18 cellular contexts compared by ENCODE assay signal in the genomic region with DNA sequence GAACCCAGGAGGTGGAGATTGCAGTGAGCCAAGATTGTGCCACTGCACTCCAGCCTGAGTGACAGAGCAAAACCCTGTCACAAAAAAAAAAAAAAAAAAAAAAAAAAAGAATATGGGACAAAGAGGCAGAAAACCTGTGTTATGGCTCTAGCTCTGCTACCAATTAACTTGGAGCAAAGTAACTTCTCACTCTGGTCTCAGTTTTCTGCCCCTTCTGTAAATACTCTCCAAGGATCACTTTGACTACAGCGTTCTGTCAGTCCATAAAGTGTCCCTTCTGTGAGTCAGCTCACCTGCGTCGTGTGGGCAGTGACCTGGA. TPM values are rescaled to one million over a fixed set of nuclear protein-coding genes. Genes with fewer than 3 reads are reported as not detected.
DNase-seq lines count a peak whose midpoint lies in the region; ATAC-seq, FAIRE-seq and TF ChIP-seq lines count a peak whose summit lies in the region.
"Had no signal": no experiment of that assay in that cellular context is flagged by ENCODE, and none has a peak within 500 bp of the region (broad histone marks: within the 10 kb centered on the region; RNA-seq: fewer than 3 reads in every experiment).

No MANE protein-coding gene starts in this region.

- no TSS peak for BruUV-seq in Calu3 (replicated peaks; lab: Mats Ljungman, UMichigan)

- DNase-seq in Calu3 (no peak), adipocyte (ENCODE audit: low read depth) (no peak), small intestine (no peak), RKO (ENCODE audit: low spot score) (no peak), G401 (ENCODE audit: low spot score) (no peak)
- DNase-seq in activated CD4-positive, alpha-beta T cell treated with anti-CD3 and anti-CD28 coated beads, Interleukin-2, amount 50 U/mL, for 4 hours = no peak
- DNase-seq: CD8-positive, alpha-beta memory T cell; effector CD4-positive, alpha-beta T cell; hippocampal formation; MV-4-11; NCI-H2081; NCI-H524; stimulated activated CD4-positive, alpha-beta T cell treated with anti-CD3 and anti-CD28 coated beads, Interleukin-12 subunit alpha, Interleukin-12 subunit beta, amount 100 ng/mL, for 4 hours had no signal

- peaks cover 68% of the 10 kb centered on the region for H3K4me1 Mint-ChIP-seq in Calu3 (ENCODE audit: low read depth, unreplicated experiment)
- H3K4me1 Mint-ChIP-seq: activated T-helper 17 cell treated with anti-CD3 and anti-CD28 coated beads, Interleukin-2, amount 50 U/mL, for 72 hours; CD8-positive, alpha-beta memory T cell had no signal

- H3K9me3 ChIP-seq in adipocyte (ENCODE audit: control insufficient read depth, low read length) = no peaks in the 10 kb centered on the region
- no peaks in the 10 kb centered on the region for H3K9me3 ChIP-seq in liver (ENCODE audit: control insufficient read depth in 4 of 4, low read length in 3 of 4)
- H3K9me3 ChIP-seq in small intestine (ENCODE audit: control insufficient read depth, low read depth) = no peaks in the 10 kb centered on the region

- peaks cover 28% of the 10 kb centered on the region for H3K4me1 ChIP-seq in adipocyte (ENCODE audit: control insufficient read depth, insufficient read depth, low read length)
- peaks cover 5 to 21% (median 16%) of the 10 kb centered on the region in 4 donors for H3K4me1 ChIP-seq in liver (ENCODE audit: control insufficient read depth in 4 of 4, insufficient read depth in 4 of 4, low read length in 3 of 4)
- H3K4me1 ChIP-seq in small intestine (ENCODE audit: control insufficient read depth in 2 of 2, insufficient read depth in 1 of 2, low read depth in 1 of 2, low read length in 1 of 2) = peaks cover 0 to 16% of the 10 kb centered on the region in 2 donors

- H3K9ac ChIP-seq in adipocyte (ENCODE audit: low read length) = peak overlapping the region; percentile 40
- no peak overlapping the region for H3K9ac ChIP-seq in liver (ENCODE audit: low read depth in 1 of 2, low read length in 2 of 2)

- peak overlapping the region; percentile 11 for H3K4me3 Mint-ChIP-seq in Calu3 (ENCODE audit: low read depth, unreplicated experiment)
- H3K4me3 Mint-ChIP-seq: activated T-helper 17 cell treated with anti-CD3 and anti-CD28 coated beads, Interleukin-2, amount 50 U/mL, for 72 hours; CD8-positive, alpha-beta memory T cell; T-helper 2 cell treated with Interferon-gamma antibody and Interleukin-4, amounts not matched to agents 5 μg/mL and 100 μg/mL, for 36 hours had no signal

- ATAC-seq in HG02840 (IDR thresholded peaks at IDR 0.05; ENCODE audit: low FRiP score, unreplicated experiment) = no peak
- ATAC-seq: activated T-helper 17 cell treated with anti-CD3 and anti-CD28 coated beads, Interleukin-2, amount 50 U/mL, for 72 hours had no signal

- H3K27me3 ChIP-seq in adipocyte (replicated peaks; ENCODE audit: control insufficient read depth, insufficient read depth, low read length) (no peaks in the 10 kb centered on the region), liver (ENCODE audit: control insufficient read depth in 4 of 4, insufficient read depth in 4 of 4, low read length in 3 of 4) (no peaks in the 10 kb centered on the region), small intestine (ENCODE audit: control insufficient read depth in 2 of 2, insufficient read depth in 2 of 2, low read length in 2 of 2) (no peaks in the 10 kb centered on the region)

- H3K36me3 ChIP-seq in adipocyte (ENCODE audit: control insufficient read depth, insufficient read depth, low read length, severe bottlenecking) (no peaks in the 10 kb centered on the region), liver (ENCODE audit: control insufficient read depth in 4 of 4, insufficient read depth in 3 of 4, low read depth in 1 of 4, low read length in 3 of 4) (no peaks in the 10 kb centered on the region), small intestine (ENCODE audit: control insufficient read depth in 2 of 2, insufficient read depth in 2 of 2, low read length in 2 of 2) (no peaks in the 10 kb centered on the region)

- intact Hi-C loops in Calu3 (cut with micrococcal nuclease; ENCODE audit: unreplicated experiment) = no loop called here

- in situ Hi-C loops in G401 (cut with HindIII; ENCODE audit: low sequenced_read_pairs) = no loop called here

- no peak for TF ChIP-seq CTCF in Calu3 (IDR thresholded peaks at IDR 0.05; ENCODE audit: unreplicated experiment)
- no peak for TF ChIP-seq CTCF in liver (IDR thresholded peaks at IDR 0.05; ENCODE audit: low read depth, low read length, missing input control)

- H3K36me3 Mint-ChIP-seq in Calu3 (ENCODE audit: insufficient read depth, unreplicated experiment) = peaks cover 77% of the 10 kb centered on the region
- H3K36me3 Mint-ChIP-seq: CD8-positive, alpha-beta memory T cell had no signal

- H3K27me3 Mint-ChIP-seq in Calu3 (ENCODE audit: unreplicated experiment) = no peaks in the 10 kb centered on the region

- WGBS in liver = 27% methylated on average over 3 of the region's 3 CpGs
- 17 to 57% (median 25%) methylated on average over 3 of the region's 3 CpGs for WGBS in small intestine, 3 donors

- peak overlapping the region; percentile 90 for H3K27ac Mint-ChIP-seq in Calu3 (ENCODE audit: unreplicated experiment)
- H3K27ac Mint-ChIP-seq: activated T-helper 17 cell treated with anti-CD3 and anti-CD28 coated beads, Interleukin-2, amount 50 U/mL, for 72 hours; CD8-positive, alpha-beta memory T cell; T-helper 2 cell treated with Interferon-gamma antibody and Interleukin-4, amounts not matched to agents 5 μg/mL and 100 μg/mL, for 36 hours had no signal

- no peak for TF ChIP-seq RAD21 in liver (IDR thresholded peaks at IDR 0.05)

- no peak overlapping the region for H3K4me3 ChIP-seq in adipocyte (ENCODE audit: low read length)
- H3K4me3 ChIP-seq in liver (ENCODE audit: low read depth in 1 of 3, low read length in 3 of 3) = no peak overlapping the region
- H3K4me3 ChIP-seq in small intestine (ENCODE audit: low read depth in 1 of 2, low read length in 2 of 2) = no peak overlapping the region

- no peaks in the 10 kb centered on the region for H3K9me3 Mint-ChIP-seq in Calu3 (ENCODE audit: low read depth, unreplicated experiment)
- H3K9me3 Mint-ChIP-seq: activated T-helper 17 cell treated with anti-CD3 and anti-CD28 coated beads, Interleukin-2, amount 50 U/mL, for 72 hours; CD8-positive, alpha-beta memory T cell; T-helper 2 cell treated with Interferon-gamma antibody and Interleukin-4, amounts not matched to agents 5 μg/mL and 100 μg/mL, for 36 hours had no signal

- CTCF ChIA-PET in Calu3 (lab: Charles Lee) = interaction anchor here (0.6 to 2.4 kb wide), 5 partner anchors 18 to 106 kb away, joined by 3 to 8 read pairs (median 5); a partner anchor contains a TSS

- FAIRE-seq in small intestine (lab: Jason Lieb, UNC) = no peak

- H3K27ac ChIP-seq in liver (ENCODE audit: low read depth in 1 of 2, low read length in 2 of 2) (peak overlapping the region; percentile 62 to 70), small intestine (ENCODE audit: low read depth in 1 of 2, low read length in 1 of 2) (peak overlapping the region; percentile 93 to 99)

TF ChIP-seq in liver, 16 proteins besides CTCF, POLR2A, EP300 and RAD21 (continues in another document):
- TF ChIP-seq GABPA (IDR thresholded peaks at IDR 0.05 in 1 of 2, conservative IDR thresholded peaks at IDR 0.05 in 1 of 2) = no peak
- TF ChIP-seq, protein P1, sequence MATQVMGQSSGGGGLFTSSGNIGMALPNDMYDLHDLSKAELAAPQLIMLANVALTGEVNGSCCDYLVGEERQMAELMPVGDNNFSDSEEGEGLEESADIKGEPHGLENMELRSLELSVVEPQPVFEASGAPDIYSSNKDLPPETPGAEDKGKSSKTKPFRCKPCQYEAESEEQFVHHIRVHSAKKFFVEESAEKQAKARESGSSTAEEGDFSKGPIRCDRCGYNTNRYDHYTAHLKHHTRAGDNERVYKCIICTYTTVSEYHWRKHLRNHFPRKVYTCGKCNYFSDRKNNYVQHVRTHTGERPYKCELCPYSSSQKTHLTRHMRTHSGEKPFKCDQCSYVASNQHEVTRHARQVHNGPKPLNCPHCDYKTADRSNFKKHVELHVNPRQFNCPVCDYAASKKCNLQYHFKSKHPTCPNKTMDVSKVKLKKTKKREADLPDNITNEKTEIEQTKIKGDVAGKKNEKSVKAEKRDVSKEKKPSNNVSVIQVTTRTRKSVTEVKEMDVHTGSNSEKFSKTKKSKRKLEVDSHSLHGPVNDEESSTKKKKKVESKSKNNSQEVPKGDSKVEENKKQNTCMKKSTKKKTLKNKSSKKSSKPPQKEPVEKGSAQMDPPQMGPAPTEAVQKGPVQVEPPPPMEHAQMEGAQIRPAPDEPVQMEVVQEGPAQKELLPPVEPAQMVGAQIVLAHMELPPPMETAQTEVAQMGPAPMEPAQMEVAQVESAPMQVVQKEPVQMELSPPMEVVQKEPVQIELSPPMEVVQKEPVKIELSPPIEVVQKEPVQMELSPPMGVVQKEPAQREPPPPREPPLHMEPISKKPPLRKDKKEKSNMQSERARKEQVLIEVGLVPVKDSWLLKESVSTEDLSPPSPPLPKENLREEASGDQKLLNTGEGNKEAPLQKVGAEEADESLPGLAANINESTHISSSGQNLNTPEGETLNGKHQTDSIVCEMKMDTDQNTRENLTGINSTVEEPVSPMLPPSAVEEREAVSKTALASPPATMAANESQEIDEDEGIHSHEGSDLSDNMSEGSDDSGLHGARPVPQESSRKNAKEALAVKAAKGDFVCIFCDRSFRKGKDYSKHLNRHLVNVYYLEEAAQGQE (IDR thresholded peaks at IDR 0.05) = no peak
- TF ChIP-seq, protein P2, sequence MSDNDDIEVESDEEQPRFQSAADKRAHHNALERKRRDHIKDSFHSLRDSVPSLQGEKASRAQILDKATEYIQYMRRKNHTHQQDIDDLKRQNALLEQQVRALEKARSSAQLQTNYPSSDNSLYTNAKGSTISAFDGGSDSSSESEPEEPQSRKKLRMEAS (IDR thresholded peaks at IDR 0.05) = no peak
- no peak for TF ChIP-seq EGR1 (IDR thresholded peaks at IDR 0.05; ENCODE audit: low read depth in 2 of 2)
- TF ChIP-seq HNF4A (conservative IDR thresholded peaks at IDR 0.05) = no peak
- no peak for TF ChIP-seq SP1 (IDR thresholded peaks at IDR 0.05)
- TF ChIP-seq, protein P3, sequence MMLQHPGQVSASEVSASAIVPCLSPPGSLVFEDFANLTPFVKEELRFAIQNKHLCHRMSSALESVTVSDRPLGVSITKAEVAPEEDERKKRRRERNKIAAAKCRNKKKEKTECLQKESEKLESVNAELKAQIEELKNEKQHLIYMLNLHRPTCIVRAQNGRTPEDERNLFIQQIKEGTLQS (IDR thresholded peaks at IDR 0.05) = no peak
- no peak for TF ChIP-seq FOXA2 (IDR thresholded peaks at IDR 0.05)
- TF ChIP-seq TAF1 (conservative IDR thresholded peaks at IDR 0.05) = no peak
- TF ChIP-seq NR2F2 (IDR thresholded peaks at IDR 0.05) = no peak
- TF ChIP-seq HNF4G (IDR thresholded peaks at IDR 0.05) = no peak
- no peak for TF ChIP-seq JUND (IDR thresholded peaks at IDR 0.05)

RNA-seq across cellular contexts. Expression of a gene that starts 24.6 kb away (rescaled TPM):
- total RNA-seq in Calu3 (2022) = 85.8 and 88.5 TPM in 2 replicates
- total RNA-seq in liver = under 1 TPM in 1 of 2 donors, not detected in 1; 0.25 TPM
- polyA plus RNA-seq in liver = under 1 TPM; 0.07 to 0.24 TPM
- polyA plus RNA-seq in small intestine = 100 to 1,000 TPM in 2 of 3 donors, 10 to 100 TPM in 1; 44.1 to 198 (median 119) TPM
- 0.18 TPM in 1 of 2 replicates, not detected in the other for total RNA-seq in G401 (2014; rRNA removed; shearing (Covaris generic))
- polyA plus RNA-seq: CD8-positive, alpha-beta memory T cell had no signal

RNA-seq across cellular contexts. Expression of a gene that starts 55.4 kb away (rescaled TPM):
- total RNA-seq in Calu3 (2022) = not detected in 2 replicates
- not detected for total RNA-seq in liver
- not detected for polyA plus RNA-seq in liver
- polyA plus RNA-seq in small intestine = under 1 TPM in 1 of 3 donors, not detected in 2; 0.69 TPM
- total RNA-seq in G401 (2014; rRNA removed; shearing (Covaris generic)) = not detected in 2 replicates
- total RNA-seq: CD8-positive, alpha-beta memory T cell; ureter had no signal
- polyA plus RNA-seq: CD8-positive, alpha-beta memory T cell had no signal

Comparison
In these comparisons a context has a peak if more than half of its experiments do, and no peak if none do; other contexts are left out.
1. RNA of a gene that starts 24.6 kb away (total RNA-seq): 85.8 to 88.5 TPM in Calu3; 0.25 TPM in liver and 0.18 TPM in G401; every median in the first group is over 10 times any median in the second.